Comparison of ENCODE assay signal across 8 cellular contexts in the genomic region with DNA sequence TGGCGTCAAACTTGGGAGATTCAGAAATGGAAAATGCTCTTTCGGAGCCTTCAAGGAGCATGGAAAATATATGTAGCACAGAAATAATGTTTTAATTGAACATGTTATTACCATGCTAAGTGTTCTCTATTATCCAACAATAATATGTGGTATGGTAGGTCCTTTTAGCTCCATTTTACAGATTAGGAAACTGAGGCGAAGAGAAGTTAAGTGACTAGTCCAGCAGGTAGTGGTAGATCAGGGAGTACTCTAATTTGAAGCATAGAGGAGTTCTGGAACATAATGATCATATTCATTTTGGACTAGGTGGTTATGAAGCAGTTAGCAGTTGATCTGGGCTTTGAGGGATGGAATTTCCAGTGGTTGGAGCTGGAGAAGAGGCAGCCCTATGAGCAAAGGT. TPM values are rescaled to one million over a fixed set of nuclear protein-coding genes. Genes with fewer than 3 reads are reported as not detected.
DNase-seq lines count a peak whose midpoint lies in the region; ATAC-seq and TF ChIP-seq lines count a peak whose summit lies in the region.
"Had no signal": no experiment of that assay in that cellular context is flagged by ENCODE, and none has a peak within 500 bp of the region (broad histone marks: within the 10 kb centered on the region; RNA-seq: fewer than 3 reads in every experiment).

No MANE protein-coding gene starts in this region.

- no peak for ATAC-seq in T-helper 17 cell
- ATAC-seq in HG03108 (IDR thresholded peaks at IDR 0.05; ENCODE audit: unreplicated experiment), result no peak

- no peak overlapping the region for H2AFZ ChIP-seq in H9 (ENCODE audit: low read length)

- peaks cover 11% of the 10 kb centered on the region for H3K23me2 ChIP-seq in H9 (ENCODE audit: insufficient read length, low read depth, low read length, poor library complexity, severe bottlenecking)

- H3K36me3 Mint-ChIP-seq in H9 (ENCODE audit: insufficient read depth in 1 of 3, low read depth in 3 of 3) (peaks cover 0 to 4% (median 2%) of the 10 kb centered on the region in 3 experiments; a peak in 4 of 7 replicates), T-helper 17 cell (ENCODE audit: low read depth) (peaks cover 4% of the 10 kb centered on the region)

- H3K4me2 ChIP-seq in H9 (ENCODE audit: insufficient read depth, insufficient read length, low read length), result peak overlapping the region; percentile 68

- H4K20me1 ChIP-seq in H9 (ENCODE audit: control insufficient read depth, insufficient read depth, insufficient read length), result no peaks in the 10 kb centered on the region

- H2BK15ac ChIP-seq in H9 (ENCODE audit: low read depth, low read length), result no peak overlapping the region

- WGBS in H9 (ENCODE audit: extremely low coverage, insufficient read length, low lambda C conversion rate), result no CpG with 5 or more reads among the region's 3 CpGs

- H3K18ac ChIP-seq in H9 (ENCODE audit: insufficient read length, low read depth, low read length), result no peak overlapping the region

- H2BK5ac ChIP-seq in H9 (ENCODE audit: insufficient read length, low read length), result no peak overlapping the region

- no peak overlapping the region for H2BK12ac ChIP-seq in H9 (ENCODE audit: insufficient read length, low read depth, low read length)

- no peak overlapping the region for H4K5ac ChIP-seq in H9 (ENCODE audit: insufficient read length, low read depth, low read length)

- no peak overlapping the region for H2AK5ac ChIP-seq in H9 (ENCODE audit: insufficient read length, low read length)

- peaks cover 64 to 68% of the 10 kb centered on the region in 2 experiments for H3K4me1 Mint-ChIP-seq in H9
- H3K4me1 Mint-ChIP-seq in T-helper 17 cell, result peaks cover 47% of the 10 kb centered on the region

- H3K27ac Mint-ChIP-seq in H9 (no peak overlapping the region; a peak in 1 of 7 replicates), T-helper 17 cell (no peak overlapping the region)

- no peak overlapping the region for H3K56ac ChIP-seq in H9 (ENCODE audit: insufficient read length, low read depth, low read length)

- no peak overlapping the region for H2BK120ac ChIP-seq in H9 (ENCODE audit: low read depth, low read length, poor library complexity, severe bottlenecking)

- H4K91ac ChIP-seq in H9 (ENCODE audit: insufficient read length, low read depth, low read length), result no peak overlapping the region

- no peak overlapping the region for H3K23ac ChIP-seq in H9 (ENCODE audit: insufficient read length, low read depth, low read length)

- peak overlapping the region; percentile 91 for H3K9ac ChIP-seq in H9 (ENCODE audit: extremely low read depth, insufficient read length, low read length)

- no peak overlapping the region for H2BK20ac ChIP-seq in H9 (ENCODE audit: low read depth, low read length, poor library complexity, severe bottlenecking)

- H3K27ac ChIP-seq in H9 (ENCODE audit: insufficient read length, low read depth, low read length) (no peak overlapping the region), skin epidermis (peak overlapping the region in 3 of 21 experiments; percentile 83 to 93 (median 91)), caudate nucleus (ENCODE audit: low read depth, low read length) (no peak overlapping the region)

- H3K9me3 ChIP-seq in H9 (ENCODE audit: control insufficient read depth, low read depth, low read length), result no peaks in the 10 kb centered on the region
- no peaks in the 10 kb centered on the region for H3K9me3 ChIP-seq in T-helper 17 cell (ENCODE audit: control insufficient read depth, low read length, poor library complexity, severe bottlenecking)
- H3K9me3 ChIP-seq: prostate gland had no signal

- peak overlapping the region; percentile 78 to 87 for H3K4me3 Mint-ChIP-seq in H9
- peak overlapping the region; percentile 92 for H3K4me3 Mint-ChIP-seq in T-helper 17 cell

- no peaks in the 10 kb centered on the region for H3K27me3 ChIP-seq in H9 (ENCODE audit: insufficient read depth, low read length)

- no peak overlapping the region for H3K14ac ChIP-seq in H9 (ENCODE audit: insufficient read depth, low read length)

- no peaks in the 10 kb centered on the region; a peak in 1 of 5 replicates for H3K9me3 Mint-ChIP-seq in H9

- H3K4me1 ChIP-seq in H9 (ENCODE audit: insufficient read depth, low read length), result peaks cover 10% of the 10 kb centered on the region; the same call in 1 of the 2 replicates
- H3K4me1 ChIP-seq: prostate gland had no signal

- H3K79me1 ChIP-seq in H9 (ENCODE audit: insufficient read depth, low read depth, low read length, poor library complexity, severe bottlenecking), result no peaks in the 10 kb centered on the region

- peaks cover 9% of the 10 kb centered on the region; the same call in 1 of the 2 replicates for H3K79me2 ChIP-seq in H9 (ENCODE audit: insufficient read depth, low read length)

- no peak overlapping the region for H4K8ac ChIP-seq in H9 (replicated peaks; ENCODE audit: insufficient read length, low read depth, low read length)

- no peaks in the 10 kb centered on the region for H3K27me3 Mint-ChIP-seq in H9 (ENCODE audit: low read depth)
- no peaks in the 10 kb centered on the region for H3K27me3 Mint-ChIP-seq in T-helper 17 cell

- TF ChIP-seq CTCF in H9 (conservative IDR thresholded peaks at IDR 0.05) (no peak), foreskin fibroblast (IDR thresholded peaks at IDR 0.05; ENCODE audit: low read depth, low read length) (no peak)

- no peak overlapping the region for H3K4ac ChIP-seq in H9 (ENCODE audit: low read depth, low read length)

- DNase-seq in H9 (no peak), T-helper 17 cell (no peak), foreskin fibroblast (no peak), caudate nucleus (lab: John Stamatoyannopoulos, UW) (no peak)
- DNase-seq in effector CD4-positive, alpha-beta T cell, result no peak

- H3K4me3 ChIP-seq in foreskin fibroblast (ENCODE audit: low read depth in 1 of 2, low read length in 2 of 2), result peak overlapping the region; percentile 93 to 98
- peak overlapping the region; percentile 85 to 100 (median 92) for H3K4me3 ChIP-seq in skin epidermis

- no peak overlapping the region for H3T11ph ChIP-seq in H9 (ENCODE audit: low read length)

RNA-seq across cellular contexts. Expression of a gene that starts 1.1 kb away (rescaled TPM):
- total RNA-seq in H9 (2021) (15.6 and 16.5 TPM in 2 replicates), T-helper 17 cell (1 to 10 TPM; 5.4 to 8.3 TPM)
